1 cellular context compared by ENCODE assay signal in the genomic region with DNA sequence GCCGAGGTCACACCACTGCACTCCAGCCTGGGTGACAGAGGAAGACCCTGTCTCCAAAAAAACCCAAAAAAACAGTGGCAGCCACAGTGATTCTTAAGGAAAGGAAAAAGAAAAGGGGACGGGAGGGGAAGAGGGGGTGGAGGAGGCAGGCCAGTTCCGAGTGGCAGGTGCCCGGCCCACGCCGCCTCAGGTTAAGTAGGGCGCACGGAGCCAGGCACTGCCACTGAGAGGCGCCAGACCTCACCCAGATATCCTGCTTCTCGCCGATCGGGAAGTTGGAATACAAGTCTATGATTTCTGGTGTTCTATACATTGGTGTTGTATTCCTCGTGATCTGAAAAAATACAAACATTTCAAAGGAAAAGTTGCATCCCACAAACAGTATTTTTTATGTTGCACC.
TF ChIP-seq lines count a peak whose summit lies in the region.

No MANE protein-coding gene starts in this region.

TF ChIP-seq in H1, 55 proteins besides CTCF, POLR2A, EP300 and RAD21:
- TF ChIP-seq CBX8 (IDR thresholded peaks at IDR 0.05; ENCODE audit: borderline replicate concordance, low read depth, low read length) (no peak), GABPA (IDR thresholded peaks at IDR 0.05; ENCODE audit: borderline replicate concordance, insufficient read depth, low read length) (peak; percentile 52; the same call in 1 of the 2 replicates), TAF7 (optimal IDR thresholded peaks at IDR 0.05; ENCODE audit: borderline replicate concordance, low read depth, low read length) (no peak)
- TF ChIP-seq, protein P1, sequence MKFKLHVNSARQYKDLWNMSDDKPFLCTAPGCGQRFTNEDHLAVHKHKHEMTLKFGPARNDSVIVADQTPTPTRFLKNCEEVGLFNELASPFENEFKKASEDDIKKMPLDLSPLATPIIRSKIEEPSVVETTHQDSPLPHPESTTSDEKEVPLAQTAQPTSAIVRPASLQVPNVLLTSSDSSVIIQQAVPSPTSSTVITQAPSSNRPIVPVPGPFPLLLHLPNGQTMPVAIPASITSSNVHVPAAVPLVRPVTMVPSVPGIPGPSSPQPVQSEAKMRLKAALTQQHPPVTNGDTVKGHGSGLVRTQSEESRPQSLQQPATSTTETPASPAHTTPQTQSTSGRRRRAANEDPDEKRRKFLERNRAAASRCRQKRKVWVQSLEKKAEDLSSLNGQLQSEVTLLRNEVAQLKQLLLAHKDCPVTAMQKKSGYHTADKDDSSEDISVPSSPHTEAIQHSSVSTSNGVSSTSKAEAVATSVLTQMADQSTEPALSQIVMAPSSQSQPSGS (IDR thresholded peaks at IDR 0.05; ENCODE audit: low read length) = no peak
